In the genomic region with DNA sequence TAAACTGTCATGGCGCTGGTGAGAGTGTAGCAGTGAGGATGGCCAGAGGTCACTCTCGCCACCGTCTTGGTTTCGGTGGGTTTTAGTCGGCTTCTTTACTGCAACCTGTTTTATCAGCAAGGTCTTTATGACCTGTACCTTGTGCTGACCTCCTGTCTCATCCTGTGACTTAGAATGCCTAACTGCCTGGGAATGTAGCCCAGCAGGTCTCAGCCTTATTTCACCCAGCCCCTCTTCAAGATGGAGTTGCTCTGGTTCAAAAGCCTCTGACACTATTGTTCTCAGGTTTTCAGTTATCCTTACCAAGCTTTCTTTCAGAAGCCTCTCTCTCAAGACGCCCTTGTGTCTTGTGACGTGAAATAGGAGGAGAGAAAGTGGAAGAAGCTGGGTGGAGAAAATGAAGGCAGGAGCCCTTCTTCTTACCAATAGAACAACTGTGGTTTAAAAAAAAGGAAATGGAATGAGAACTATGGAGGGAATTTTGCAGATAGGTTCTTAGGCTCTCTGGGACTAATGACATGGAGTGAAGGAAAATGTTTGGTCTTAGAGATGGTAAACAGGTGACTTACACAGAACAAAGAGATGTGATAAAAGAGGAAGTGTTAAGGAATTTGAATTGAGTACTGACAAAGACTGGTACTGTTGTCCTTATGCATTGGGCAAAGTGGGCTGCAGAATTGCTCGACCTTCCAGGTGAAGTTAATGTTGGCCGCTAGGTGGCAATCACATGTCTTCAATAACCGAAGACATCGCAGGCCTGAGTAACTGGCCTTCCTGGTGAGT, we compare ENCODE assay signal across 8 cellular contexts.
A peak's percentile ranks its signal among the peaks of the same experiment; 100 is the strongest.
DNase-seq lines count a peak whose midpoint lies in the region; ATAC-seq, FAIRE-seq and TF ChIP-seq lines count a peak whose summit lies in the region.

No MANE protein-coding gene starts in this region.

- in situ Hi-C loops in G401 (cut with HindIII; ENCODE audit: low sequenced_read_pairs): no loop called here

- H3K27me3 ChIP-seq in KMS-11 (ENCODE audit: insufficient read depth, low read depth) (no peaks in the 10 kb centered on the region), gastroesophageal sphincter (no peaks in the 10 kb centered on the region), parathyroid adenoma (ENCODE audit: control insufficient read depth, insufficient read depth, low read length) (no peaks in the 10 kb centered on the region)

- TF ChIP-seq CTCF in KMS-11 (conservative IDR thresholded peaks at IDR 0.05; ENCODE audit: low read depth, low read length): peak; percentile 88
- peak; percentile 68 to 86 (median 78) for TF ChIP-seq CTCF in gastroesophageal sphincter (IDR thresholded peaks at IDR 0.05)
- peak; percentile 76 for TF ChIP-seq CTCF in parathyroid adenoma (IDR thresholded peaks at IDR 0.05)

- WGBS in gastroesophageal sphincter (ENCODE audit: low coverage in 1 of 2), 2 donors: 46 to 72% methylated on average over 5 to 9 of the region's 11 CpGs

- no peaks in the 10 kb centered on the region for H3K36me3 ChIP-seq in KMS-11 (ENCODE audit: insufficient read depth)
- no peaks in the 10 kb centered on the region for H3K36me3 ChIP-seq in gastroesophageal sphincter
- no peaks in the 10 kb centered on the region for H3K36me3 ChIP-seq in parathyroid adenoma (ENCODE audit: control insufficient read depth, insufficient read depth, low read length)

- ATAC-seq in GM21825 (IDR thresholded peaks at IDR 0.05; ENCODE audit: unreplicated experiment) (peak; percentile 92), gastroesophageal sphincter (peak; percentile 68)

- H3K9ac ChIP-seq in KMS-11: no peak overlapping the region
- H3K9ac ChIP-seq in parathyroid adenoma: no peak overlapping the region

- H3K4me3 ChIP-seq in KMS-11 (IDR thresholded peaks at IDR 0.05; ENCODE audit: insufficient read depth, low read depth, low read length) (no peak overlapping the region), gastroesophageal sphincter (no peak overlapping the region), parathyroid adenoma (ENCODE audit: low read depth, low read length) (no peak overlapping the region)

- H3K9me3 ChIP-seq in gastroesophageal sphincter: no peaks in the 10 kb centered on the region
- no peaks in the 10 kb centered on the region for H3K9me3 ChIP-seq in parathyroid adenoma (ENCODE audit: control insufficient read depth, low read length)

- H3K4me1 ChIP-seq in KMS-11 (ENCODE audit: low read depth, poor library complexity, severe bottlenecking) (no peaks in the 10 kb centered on the region), gastroesophageal sphincter (peaks cover 0 to 18% (median 9%) of the 10 kb centered on the region in 3 donors), parathyroid adenoma (no peaks in the 10 kb centered on the region)

- H3K79me2 ChIP-seq in KMS-11 (ENCODE audit: insufficient read depth, low read depth) (no peaks in the 10 kb centered on the region), parathyroid adenoma (no peaks in the 10 kb centered on the region)

- H3K27ac ChIP-seq in KMS-11: no peak overlapping the region
- peak overlapping the region in 3 of 4 donors; percentile 51 to 87 (median 84) for H3K27ac ChIP-seq in gastroesophageal sphincter
- no peak overlapping the region for H3K27ac ChIP-seq in parathyroid adenoma

- no peak for TF ChIP-seq POLR2A in gastroesophageal sphincter (IDR thresholded peaks at IDR 0.05)

- H2AFZ ChIP-seq in KMS-11 (ENCODE audit: low read depth): peak overlapping the region; percentile 68
- no peak overlapping the region for H2AFZ ChIP-seq in parathyroid adenoma

- H3K4me2 ChIP-seq in KMS-11 (no peak overlapping the region), parathyroid adenoma (ENCODE audit: low read length) (no peak overlapping the region)

- peak; percentile 88 for FAIRE-seq in RCC 7860 (lab: Jason Lieb, UNC)

- no peak for TF ChIP-seq EP300 in gastroesophageal sphincter (IDR thresholded peaks at IDR 0.05)

- H4K20me1 ChIP-seq in KMS-11 (ENCODE audit: insufficient read depth): no peaks in the 10 kb centered on the region

- DNase-seq in G401 (ENCODE audit: low spot score) (peak; percentile 88), RCC 7860 (ENCODE audit: low spot score) (peak; percentile 79), NCI-H187 treated with DMSO at 0.1 percent for 48 hours (lab: John Stamatoyannopoulos, UW) (no peak)
- DNase-seq in activated effector memory CD4-positive, alpha-beta T cell treated with Interleukin-2 at 50 U/mL for 16 hours: peak; percentile 5

Comparison
In these comparisons a context has a peak if more than half of its experiments do, and no peak if none do; other contexts are left out.
1. H3K27ac ChIP-seq: peak in gastroesophageal sphincter (3 of 4); none in KMS-11 (single experiment) and parathyroid adenoma (single experiment).
2. Peak in every context shown above with its lines, with median percentiles within 50 percentile points of each other: CTCF ChIP-seq.